ENCODE assay signal across 24 cellular contexts in genomic region chr5:76744632-76745031, GRCh38.
"Had no signal": no experiment of that assay in that cellular context is flagged by ENCODE, and none has a peak within 500 bp of the region (broad histone marks: within the 10 kb centered on the region; RNA-seq: fewer than 3 reads in every experiment).

No MANE protein-coding gene starts in this region.

- H3K36me3 ChIP-seq: left lung, ovary, right atrium auricular region, right lobe of liver, thyroid gland, uterus had no signal

- H3K27ac ChIP-seq: left lung, ovary, right atrium auricular region, right lobe of liver, thyroid gland, uterus had no signal

- H3K4me3 Mint-ChIP-seq: memory B cell; naive thymus-derived CD8-positive, alpha-beta T cell; stimulated activated memory B cell treated with anti-CD40 and anti-IgM and Interleukin-4, amounts not matched to agents 10 μg/mL and 1 μg/mL and 100 μg/mL, for 72 hours; stimulated activated naive CD8-positive, alpha-beta T cell treated with anti-CD3 and anti-CD28 coated beads, Interleukin-15, amount 100 ng/mL, for 72 hours had no signal

- DNase-seq: hippocampal formation; kidney glomerular epithelial cell; left colon; left lung; naive thymus-derived CD8-positive, alpha-beta T cell; ovary; right lobe of liver; stimulated activated CD4-positive, alpha-beta T cell treated with anti-CD3 and anti-CD28 coated beads, Interleukin-1b, Interleukin-23, amount 100 ng/mL, for 48 hours; stimulated activated CD4-positive, alpha-beta T cell treated with anti-CD3 and anti-CD28 coated beads, Interleukin-2, amount 100 ng/mL, for 48 hours; stimulated activated CD4-positive, alpha-beta T cell treated with anti-CD3 and anti-CD28 coated beads, Interleukin-4, amount 100 ng/mL, for 4 hours; stimulated activated CD8-positive, alpha-beta memory T cell treated with anti-CD3 and anti-CD28 coated beads, Interleukin-4, amount 100 ng/mL, for 48 hours; stimulated activated naive CD4-positive, alpha-beta T cell treated with Interleukin-2 at 50 U/mL for 16 hours; stimulated activated naive CD8-positive, alpha-beta T cell treated with anti-CD3 and anti-CD28 coated beads, Interleukin-15, amount 100 ng/mL, for 72 hours; substantia nigra; thyroid gland; trophoblast cell; uterus had no signal

- H3K4me1 ChIP-seq: left lung, right atrium auricular region, right lobe of liver, testis, thyroid gland, uterus had no signal

- H3K27me3 Mint-ChIP-seq: progenitor cell of endocrine pancreas had no signal

- H3K9me3 Mint-ChIP-seq: memory B cell; naive thymus-derived CD8-positive, alpha-beta T cell; stimulated activated memory B cell treated with anti-CD40 and anti-IgM and Interleukin-4, amounts not matched to agents 10 μg/mL and 1 μg/mL and 100 μg/mL, for 72 hours; stimulated activated naive CD8-positive, alpha-beta T cell treated with anti-CD3 and anti-CD28 coated beads, Interleukin-15, amount 100 ng/mL, for 72 hours had no signal

- ATAC-seq: left colon; left lung; naive thymus-derived CD8-positive, alpha-beta T cell; right lobe of liver; stimulated activated memory B cell treated with anti-CD40 and anti-IgM and Interleukin-4, amounts not matched to agents 10 μg/mL and 1 μg/mL and 100 μg/mL, for 72 hours; stimulated activated naive CD8-positive, alpha-beta T cell treated with anti-CD3 and anti-CD28 coated beads, Interleukin-15, amount 100 ng/mL, for 72 hours had no signal

- H3K4me3 ChIP-seq: left lung, lung, ovary, right atrium auricular region, right lobe of liver, smooth muscle cell, testis, thyroid gland, uterus had no signal

- H3K36me3 Mint-ChIP-seq: memory B cell; naive thymus-derived CD8-positive, alpha-beta T cell; stimulated activated memory B cell treated with anti-CD40 and anti-IgM and Interleukin-4, amounts not matched to agents 10 μg/mL and 1 μg/mL and 100 μg/mL, for 72 hours had no signal

- H3K9me3 ChIP-seq: left lung, ovary, right atrium auricular region, right lobe of liver, testis, thyroid gland, uterus had no signal

- H3K27ac Mint-ChIP-seq: memory B cell; progenitor cell of endocrine pancreas; stimulated activated memory B cell treated with anti-CD40 and anti-IgM and Interleukin-4, amounts not matched to agents 10 μg/mL and 1 μg/mL and 100 μg/mL, for 72 hours; stimulated activated naive CD8-positive, alpha-beta T cell treated with anti-CD3 and anti-CD28 coated beads, Interleukin-15, amount 100 ng/mL, for 72 hours had no signal

- H3K27me3 ChIP-seq: left lung, ovary, right atrium auricular region, right lobe of liver, testis, thyroid gland, uterus had no signal

- H3K4me1 Mint-ChIP-seq: memory B cell; stimulated activated memory B cell treated with anti-CD40 and anti-IgM and Interleukin-4, amounts not matched to agents 10 μg/mL and 1 μg/mL and 100 μg/mL, for 72 hours had no signal
